23 cellular contexts compared by ENCODE assay signal in genomic region chr22:47249370-47249928, GRCh38.
DNase-seq lines count a peak whose midpoint lies in the region; ATAC-seq and TF ChIP-seq lines count a peak whose summit lies in the region.
"Had no signal": no experiment of that assay in that cellular context is flagged by ENCODE, and none has a peak within 500 bp of the region (broad histone marks: within the 10 kb centered on the region; RNA-seq: fewer than 3 reads in every experiment).

No MANE protein-coding gene starts in this region.

- no peak for TF ChIP-seq CTCF in activated CD8-positive, alpha-beta T cell treated with anti-CD3 and anti-CD28 coated beads for 36 hours (IDR thresholded peaks at IDR 0.05)
- TF ChIP-seq CTCF in type B pancreatic cell (conservative IDR thresholded peaks at IDR 0.05), result no peak

- H3K36me3 ChIP-seq in HUES48 (ENCODE audit: control insufficient read depth, insufficient read depth, low read length) (no peaks in the 10 kb centered on the region), MG63 (no peaks in the 10 kb centered on the region)
- H3K36me3 ChIP-seq: BE2C; BLaER1 treated with 17β-estradiol and CSF1 and Interleukin-3, amounts not matched to agents 10 nM and 100 nM had no signal

- CTCF ChIA-PET in activated CD8-positive, alpha-beta T cell treated with anti-CD3 and anti-CD28 coated beads, Interleukin-2, amount 10 ng/mL, durations not matched to agents 7 days and 5 days (lab: Charles Lee), result no interaction called here
- CTCF ChIA-PET in activated CD8-positive, alpha-beta T cell treated with anti-CD3 and anti-CD28 coated beads for 36 hours (lab: Charles Lee), result interaction anchor here (1.1 kb wide), 1 partner anchor 1033 kb away, joined by 3 read pairs; no protein-coding TSS in a partner anchor

- H3K4me3 ChIP-seq in HUES48 (ENCODE audit: low read depth, low read length), result peak overlapping the region; percentile 11; the same call in 1 of the 2 replicates
- H3K4me3 ChIP-seq in MG63, result no peak overlapping the region
- H3K4me3 ChIP-seq: A549; BLaER1 treated with 17β-estradiol and CSF1 and Interleukin-3, amounts not matched to agents 10 nM and 100 nM; GM23248 had no signal

- POLR2A ChIA-PET in activated CD8-positive, alpha-beta T cell treated with anti-CD3 and anti-CD28 coated beads, Interleukin-2, amount 10 ng/mL, durations not matched to agents 7 days and 5 days (lab: Charles Lee), result no interaction called here
- POLR2A ChIA-PET in activated CD8-positive, alpha-beta T cell treated with anti-CD3 and anti-CD28 coated beads for 36 hours (lab: Charles Lee), result interaction anchor here (0.7 kb wide), 1 partner anchor 271 kb away, joined by 5 read pairs; no protein-coding TSS in a partner anchor

- H3K4me1 Mint-ChIP-seq in activated CD8-positive, alpha-beta T cell treated with anti-CD3 and anti-CD28 coated beads, Interleukin-2, amount 10 ng/mL, durations not matched to agents 7 days and 5 days (ENCODE audit: low read depth), result no peaks in the 10 kb centered on the region
- no peaks in the 10 kb centered on the region for H3K4me1 Mint-ChIP-seq in activated CD8-positive, alpha-beta T cell treated with anti-CD3 and anti-CD28 coated beads for 36 hours (ENCODE audit: low read depth)
- no peaks in the 10 kb centered on the region for H3K4me1 Mint-ChIP-seq in type B pancreatic cell (ENCODE audit: unreplicated experiment)
- H3K4me1 Mint-ChIP-seq: CD14-positive monocyte; CD8-positive, alpha-beta memory T cell had no signal

- no peak overlapping the region for H3K9ac ChIP-seq in HUES48 (ENCODE audit: low read depth, low read length)
- H3K9ac ChIP-seq: BLaER1 treated with 17β-estradiol and CSF1 and Interleukin-3, amounts not matched to agents 10 nM and 100 nM; GM23248 had no signal

- H3K27ac Mint-ChIP-seq in activated CD8-positive, alpha-beta T cell treated with anti-CD3 and anti-CD28 coated beads, Interleukin-2, amount 10 ng/mL, durations not matched to agents 7 days and 5 days, result no peak overlapping the region
- no peak overlapping the region for H3K27ac Mint-ChIP-seq in activated CD8-positive, alpha-beta T cell treated with anti-CD3 and anti-CD28 coated beads for 36 hours
- H3K27ac Mint-ChIP-seq in type B pancreatic cell, result no peak overlapping the region
- H3K27ac Mint-ChIP-seq: CD4-positive, alpha-beta T cell; CD8-positive, alpha-beta memory T cell had no signal

- no peak overlapping the region for H3K4me3 Mint-ChIP-seq in activated CD8-positive, alpha-beta T cell treated with anti-CD3 and anti-CD28 coated beads, Interleukin-2, amount 10 ng/mL, durations not matched to agents 7 days and 5 days
- no peak overlapping the region for H3K4me3 Mint-ChIP-seq in activated CD8-positive, alpha-beta T cell treated with anti-CD3 and anti-CD28 coated beads for 36 hours
- H3K4me3 Mint-ChIP-seq in type B pancreatic cell, result no peak overlapping the region
- H3K4me3 Mint-ChIP-seq: CD14-positive monocyte; CD4-positive, alpha-beta T cell; CD8-positive, alpha-beta memory T cell had no signal

- peaks cover 3% of the 10 kb centered on the region for H3K27me3 Mint-ChIP-seq in activated CD8-positive, alpha-beta T cell treated with anti-CD3 and anti-CD28 coated beads, Interleukin-2, amount 10 ng/mL, durations not matched to agents 7 days and 5 days (ENCODE audit: low read depth)
- peaks cover 11% of the 10 kb centered on the region for H3K27me3 Mint-ChIP-seq in activated CD8-positive, alpha-beta T cell treated with anti-CD3 and anti-CD28 coated beads for 36 hours
- no peaks in the 10 kb centered on the region for H3K27me3 Mint-ChIP-seq in type B pancreatic cell

- H3K9me3 Mint-ChIP-seq in activated CD8-positive, alpha-beta T cell treated with anti-CD3 and anti-CD28 coated beads, Interleukin-2, amount 10 ng/mL, durations not matched to agents 7 days and 5 days (ENCODE audit: insufficient read depth), result no peaks in the 10 kb centered on the region
- no peaks in the 10 kb centered on the region for H3K9me3 Mint-ChIP-seq in activated CD8-positive, alpha-beta T cell treated with anti-CD3 and anti-CD28 coated beads for 36 hours
- H3K9me3 Mint-ChIP-seq in type B pancreatic cell, result peaks cover 6% of the 10 kb centered on the region
- H3K9me3 Mint-ChIP-seq: CD4-positive, alpha-beta T cell had no signal

- H3K27ac ChIP-seq in HUES48 (ENCODE audit: low read depth, low read length), result no peak overlapping the region
- H3K27ac ChIP-seq: 22Rv1; A549; BLaER1 treated with 17β-estradiol and CSF1 and Interleukin-3, amounts not matched to agents 10 nM and 100 nM; GM23248 had no signal

- H3K4me1 ChIP-seq in HUES48 (ENCODE audit: control insufficient read depth, insufficient read depth, low read length), result no peaks in the 10 kb centered on the region
- H3K4me1 ChIP-seq: A549, BE2C had no signal

- no peak for ATAC-seq in activated CD8-positive, alpha-beta T cell treated with anti-CD3 and anti-CD28 coated beads, Interleukin-2, amount 10 ng/mL, durations not matched to agents 7 days and 5 days
- no peak for ATAC-seq in activated CD8-positive, alpha-beta T cell treated with anti-CD3 and anti-CD28 coated beads for 36 hours
- ATAC-seq in left lobe of liver, result no peak
- ATAC-seq: A549 had no signal

- H3K27me3 ChIP-seq in HUES48 (ENCODE audit: control insufficient read depth, insufficient read depth, low read length), result no peaks in the 10 kb centered on the region
- no peaks in the 10 kb centered on the region for H3K27me3 ChIP-seq in MG63
- H3K27me3 ChIP-seq: BE2C; BLaER1 treated with 17β-estradiol and CSF1 and Interleukin-3, amounts not matched to agents 10 nM and 100 nM had no signal

- H3K9me3 ChIP-seq in HUES48 (ENCODE audit: control insufficient read depth, insufficient read depth, low read length), result peaks cover 90% of the 10 kb centered on the region
- no peaks in the 10 kb centered on the region for H3K9me3 ChIP-seq in MG63
- H3K9me3 ChIP-seq: BE2C had no signal

- no peaks in the 10 kb centered on the region for H3K36me3 Mint-ChIP-seq in activated CD8-positive, alpha-beta T cell treated with anti-CD3 and anti-CD28 coated beads, Interleukin-2, amount 10 ng/mL, durations not matched to agents 7 days and 5 days (ENCODE audit: low read depth)
- H3K36me3 Mint-ChIP-seq in activated CD8-positive, alpha-beta T cell treated with anti-CD3 and anti-CD28 coated beads for 36 hours (ENCODE audit: low read depth), result no peaks in the 10 kb centered on the region
- H3K36me3 Mint-ChIP-seq in type B pancreatic cell, result no peaks in the 10 kb centered on the region
- H3K36me3 Mint-ChIP-seq: CD14-positive monocyte; CD8-positive, alpha-beta memory T cell had no signal

- intact Hi-C loops in activated CD8-positive, alpha-beta T cell treated with anti-CD3 and anti-CD28 coated beads for 36 hours (cut with micrococcal nuclease), result no loop called here

- peak; percentile 10 for DNase-seq in activated CD8-positive, alpha-beta T cell treated with anti-CD3 and anti-CD28 coated beads, Interleukin-2, amount 10 ng/mL, durations not matched to agents 7 days and 5 days
- no peak for DNase-seq in activated CD8-positive, alpha-beta T cell treated with anti-CD3 and anti-CD28 coated beads for 36 hours
- DNase-seq in left lobe of liver (ENCODE audit: low spot score) (peak; percentile 10), type B pancreatic cell (ENCODE audit: extremely low spot score, unreplicated experiment) (peak; percentile 31), MG63 (no peak), A172 (ENCODE audit: low spot score) (no peak), putamen (ENCODE audit: low spot score) (no peak)
- DNase-seq: ACHN; AML-193; BE2C; CD4-positive, alpha-beta T cell; CD8-positive, alpha-beta memory T cell; DMS 273 treated with DMSO at 0.1 percent for 48 hours; DMS79; EL; GM23248; H7; HCEC 1CT had no signal

Comparison
In these comparisons a context has a peak if more than half of its experiments do, and no peak if none do; other contexts are left out.
1. DNase-seq: peak in activated CD8-positive, alpha-beta T cell treated with anti-CD3 and anti-CD28 coated beads, Interleukin-2, amount 10 ng/mL, durations not matched to agents 7 days and 5 days (single experiment), left lobe of liver (single experiment) and type B pancreatic cell (single experiment); none in activated CD8-positive, alpha-beta T cell treated with anti-CD3 and anti-CD28 coated beads for 36 hours (single experiment), MG63 (single experiment), A172 (single experiment) and putamen (single experiment).